ENCODE assay signal across 8 cellular contexts in the genomic region with DNA sequence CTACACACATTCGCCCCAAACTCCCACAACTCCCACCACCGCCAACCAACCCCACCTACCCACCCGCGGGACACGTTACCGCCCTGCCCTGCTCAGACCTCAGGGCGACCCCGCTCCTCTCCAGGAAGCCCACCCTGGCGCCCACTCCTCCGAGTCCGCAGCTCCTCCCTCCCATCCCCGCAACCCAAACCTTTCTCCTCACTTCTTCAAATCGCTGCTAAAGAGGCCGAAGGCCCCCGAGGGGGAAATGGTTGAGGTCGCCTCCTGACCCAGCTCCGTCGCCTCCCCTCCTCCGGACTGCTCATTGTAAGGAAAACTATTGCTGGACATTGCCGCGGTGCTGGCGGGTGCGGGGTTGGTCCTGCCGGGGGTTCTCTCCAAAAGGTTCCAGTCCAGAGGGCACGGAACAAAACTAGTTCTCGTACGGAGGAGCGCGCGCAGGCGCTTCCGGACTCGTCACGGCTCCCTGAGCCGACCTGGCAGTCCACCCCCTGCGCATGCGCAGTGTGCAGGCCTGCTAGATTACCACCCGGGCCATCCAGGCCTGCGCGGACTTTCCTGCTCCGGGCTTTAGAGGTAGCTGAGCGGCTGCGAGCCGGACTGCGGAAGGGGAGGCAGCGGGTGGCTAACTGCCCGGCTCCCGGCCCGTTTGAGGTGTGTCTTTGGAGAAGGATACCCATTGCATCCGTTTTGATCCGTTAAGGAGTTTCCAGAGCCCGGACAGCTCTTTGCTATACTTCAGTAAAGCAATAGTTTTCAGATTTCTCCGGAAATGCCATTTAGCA. TPM values are rescaled to one million over a fixed set of nuclear protein-coding genes. Genes with fewer than 3 reads are reported as not detected.
DNase-seq lines count a peak whose midpoint lies in the region; ATAC-seq, FAIRE-seq and TF ChIP-seq lines count a peak whose summit lies in the region.

A gene with protein sequence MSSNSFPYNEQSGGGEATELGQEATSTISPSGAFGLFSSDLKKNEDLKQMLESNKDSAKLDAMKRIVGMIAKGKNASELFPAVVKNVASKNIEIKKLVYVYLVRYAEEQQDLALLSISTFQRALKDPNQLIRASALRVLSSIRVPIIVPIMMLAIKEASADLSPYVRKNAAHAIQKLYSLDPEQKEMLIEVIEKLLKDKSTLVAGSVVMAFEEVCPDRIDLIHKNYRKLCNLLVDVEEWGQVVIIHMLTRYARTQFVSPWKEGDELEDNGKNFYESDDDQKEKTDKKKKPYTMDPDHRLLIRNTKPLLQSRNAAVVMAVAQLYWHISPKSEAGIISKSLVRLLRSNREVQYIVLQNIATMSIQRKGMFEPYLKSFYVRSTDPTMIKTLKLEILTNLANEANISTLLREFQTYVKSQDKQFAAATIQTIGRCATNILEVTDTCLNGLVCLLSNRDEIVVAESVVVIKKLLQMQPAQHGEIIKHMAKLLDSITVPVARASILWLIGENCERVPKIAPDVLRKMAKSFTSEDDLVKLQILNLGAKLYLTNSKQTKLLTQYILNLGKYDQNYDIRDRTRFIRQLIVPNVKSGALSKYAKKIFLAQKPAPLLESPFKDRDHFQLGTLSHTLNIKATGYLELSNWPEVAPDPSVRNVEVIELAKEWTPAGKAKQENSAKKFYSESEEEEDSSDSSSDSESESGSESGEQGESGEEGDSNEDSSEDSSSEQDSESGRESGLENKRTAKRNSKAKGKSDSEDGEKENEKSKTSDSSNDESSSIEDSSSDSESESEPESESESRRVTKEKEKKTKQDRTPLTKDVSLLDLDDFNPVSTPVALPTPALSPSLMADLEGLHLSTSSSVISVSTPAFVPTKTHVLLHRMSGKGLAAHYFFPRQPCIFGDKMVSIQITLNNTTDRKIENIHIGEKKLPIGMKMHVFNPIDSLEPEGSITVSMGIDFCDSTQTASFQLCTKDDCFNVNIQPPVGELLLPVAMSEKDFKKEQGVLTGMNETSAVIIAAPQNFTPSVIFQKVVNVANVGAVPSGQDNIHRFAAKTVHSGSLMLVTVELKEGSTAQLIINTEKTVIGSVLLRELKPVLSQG (minus strand): TSS at position 449 of the 785 bp plus-strand sequence. CDS start 119 bp downstream, at position 330.

- TF ChIP-seq EP300 in H1 (IDR thresholded peaks at IDR 0.05; ENCODE audit: borderline replicate concordance in 1 of 2, low read depth in 2 of 2, low read length in 2 of 2): no peak; a peak in 1 of 3 replicates

- peak within 1 kb of the TSS; percentile 95 for H4K5ac ChIP-seq in H1 (ENCODE audit: insufficient read length, low read depth, low read length)

- H2BK120ac ChIP-seq in H1 (replicated peaks; ENCODE audit: low read depth, low read length): peak within 1 kb of the TSS; percentile 5

- ATAC-seq in GM21381 (IDR thresholded peaks at IDR 0.05; ENCODE audit: unreplicated experiment) (peak; percentile 87), memory B cell (ENCODE audit: low read depth) (peak; percentile 91)
- ATAC-seq in activated CD8-positive, alpha-beta memory T cell treated with anti-CD3 and anti-CD28 coated beads, Interleukin-2, amount 10 ng/mL, durations not matched to agents 7 days and 5 days: peak; percentile 95

- H3K36me3 ChIP-seq in NT2/D1 (ENCODE audit: insufficient read depth, insufficient read length, low read length) (no peaks in the 10 kb centered on the region), H1 (ENCODE audit: control insufficient read depth in 2 of 4, insufficient read depth in 4 of 4, low read length in 3 of 4) (no peaks in the 10 kb centered on the region; a peak in 1 of 8 replicates)

- no peak for TF ChIP-seq CTCF in H1 (IDR thresholded peaks at IDR 0.05; ENCODE audit: control extremely low read depth in 1 of 3, insufficient read depth in 1 of 3, low read depth in 1 of 3, low read length in 3 of 3)

- peak within 1 kb of the TSS; percentile 90 for H3K4me3 Mint-ChIP-seq in activated CD8-positive, alpha-beta memory T cell treated with anti-CD3 and anti-CD28 coated beads, Interleukin-2, amount 10 ng/mL, durations not matched to agents 7 days and 5 days
- H3K4me3 Mint-ChIP-seq in memory B cell: peak within 1 kb of the TSS; percentile 95

- H3K56ac ChIP-seq in H1 (replicated peaks; ENCODE audit: insufficient read length, low read depth, low read length): peak within 1 kb of the TSS; percentile 94

- H3K27ac Mint-ChIP-seq in activated CD8-positive, alpha-beta memory T cell treated with anti-CD3 and anti-CD28 coated beads, Interleukin-2, amount 10 ng/mL, durations not matched to agents 7 days and 5 days: peak within 1 kb of the TSS; percentile 98
- peak within 1 kb of the TSS; percentile 99 for H3K27ac Mint-ChIP-seq in memory B cell

- peak; percentile 90 for FAIRE-seq in H1 (lab: Jason Lieb, UNC)

- peak within 1 kb of the TSS; percentile 73 for H3K27ac ChIP-seq in H1 (ENCODE audit: low read depth, low read length)

- no peak within 1 kb of the TSS; the same call in 1 of the 2 replicates for H2BK15ac ChIP-seq in H1 (ENCODE audit: low read length)

- peak; percentile 79 to 80 for TF ChIP-seq POLR2A in H1 (IDR thresholded peaks at IDR 0.05; ENCODE audit: control extremely low read depth in 1 of 2, low read depth in 2 of 2, low read length in 2 of 2)

- H3K79me1 ChIP-seq in H1 (ENCODE audit: low read depth, low read length): no peaks in the 10 kb centered on the region

- H3K9me3 ChIP-seq in NT2/D1 (ENCODE audit: insufficient read depth, low read length) (no peaks in the 10 kb centered on the region), H1 (ENCODE audit: insufficient read depth in 2 of 2, low read depth in 1 of 2, low read length in 1 of 2) (no peaks in the 10 kb centered on the region)

- no peak within 1 kb of the TSS for H2AK5ac ChIP-seq in H1 (ENCODE audit: low read depth, low read length)

- peak within 1 kb of the TSS; percentile 73; the same call in 1 of the 2 replicates for H2BK5ac ChIP-seq in H1 (ENCODE audit: low read depth, low read length)

- peak within 1 kb of the TSS; percentile 19 for H3K4ac ChIP-seq in H1 (replicated peaks; ENCODE audit: insufficient read length, low read depth, low read length)

- no peak within 1 kb of the TSS for H2BK20ac ChIP-seq in H1 (ENCODE audit: low read length)

- DNase-seq in COR-L47 (lab: John Stamatoyannopoulos, UW): peak; percentile 99
- DNase-seq in HUDEP-2 (lab: John Stamatoyannopoulos, UW; ENCODE audit: unreplicated experiment in 76 of 76): peak; percentile 34 to 98 (median 95)
- DNase-seq in NT2/D1 (ENCODE audit: low read depth, low spot score): peak; percentile 96
- DNase-seq in activated CD8-positive, alpha-beta memory T cell treated with anti-CD3 and anti-CD28 coated beads, Interleukin-2, amount 10 ng/mL, durations not matched to agents 7 days and 5 days: peak; percentile 99
- peak; percentile 99 for DNase-seq in H1 (ENCODE audit: low read depth in 1 of 2, low spot score in 2 of 2)
- DNase-seq in memory B cell (ENCODE audit: low spot score in 2 of 2): peak; percentile 94 to 95
- peak; percentile 98 for DNase-seq in stimulated activated CD8-positive, alpha-beta memory T cell treated with anti-CD3 and anti-CD28 coated beads, Interleukin-12 subunit alpha, Interleukin-12 subunit beta, amount 100 ng/mL, for 24 hours (ENCODE audit: extremely low read depth)

- peak within 1 kb of the TSS; percentile 98 for H3K18ac ChIP-seq in H1 (ENCODE audit: extremely low read depth, low read length)

- peak within 1 kb of the TSS; percentile 72 for H2AFZ ChIP-seq in H1 (ENCODE audit: low read length)

- CTCF ChIA-PET in activated CD8-positive, alpha-beta memory T cell treated with anti-CD3 and anti-CD28 coated beads, Interleukin-2, amount 10 ng/mL, durations not matched to agents 7 days and 5 days (lab: Charles Lee): interaction anchor here (0.7 to 3.2 kb wide), 11 partner anchors 8 to 113 kb away, joined by 3 to 23 read pairs (median 3); a partner anchor contains a TSS
- CTCF ChIA-PET in H1 (lab: Charles Lee; ENCODE audit: partially characterized antibody): interaction anchor here (0.5 to 1.6 kb wide), 7 partner anchors 10 to 202 kb away, joined by 3 to 5 read pairs (median 4); no protein-coding TSS in a partner anchor

- POLR2A ChIA-PET in H1 (lab: Charles Lee; ENCODE audit: partially characterized antibody): interaction anchor here (0.6 to 2.2 kb wide), 9 partner anchors 10 to 519 kb away, joined by 3 to 21 read pairs (median 4); a partner anchor contains a TSS

- peaks cover 8% of the 10 kb centered on the region for H3K23me2 ChIP-seq in H1 (ENCODE audit: low read depth, low read length)

- no peaks in the 10 kb centered on the region for H4K20me1 ChIP-seq in H1 (replicated peaks in 1 of 2; ENCODE audit: control insufficient read depth in 1 of 2, insufficient read depth in 2 of 2, low read length in 2 of 2)

- peaks cover 19% of the 10 kb centered on the region for H3K36me3 Mint-ChIP-seq in activated CD8-positive, alpha-beta memory T cell treated with anti-CD3 and anti-CD28 coated beads, Interleukin-2, amount 10 ng/mL, durations not matched to agents 7 days and 5 days
- H3K36me3 Mint-ChIP-seq in memory B cell: peaks cover 2% of the 10 kb centered on the region

- H3K4me1 Mint-ChIP-seq in activated CD8-positive, alpha-beta memory T cell treated with anti-CD3 and anti-CD28 coated beads, Interleukin-2, amount 10 ng/mL, durations not matched to agents 7 days and 5 days: peaks cover 32% of the 10 kb centered on the region
- H3K4me1 Mint-ChIP-seq in memory B cell: peaks cover 25% of the 10 kb centered on the region

- no peak for TF ChIP-seq RAD21 in H1 (IDR thresholded peaks at IDR 0.05 in 1 of 2, conservative IDR thresholded peaks at IDR 0.05 in 1 of 2; ENCODE audit: low read depth in 2 of 2, low read length in 2 of 2)

- H3K79me2 ChIP-seq in H1 (ENCODE audit: control insufficient read depth in 1 of 2, insufficient read depth in 2 of 2, low read length in 2 of 2): peaks cover 0 to 42% of the 10 kb centered on the region in 2 experiments; a peak in 3 of 4 replicates

- peak within 1 kb of the TSS; percentile 86 to 93 for H3K4me2 ChIP-seq in H1 (ENCODE audit: insufficient read depth in 1 of 2, low read depth in 2 of 2, low read length in 2 of 2)

- H2BK12ac ChIP-seq in H1 (ENCODE audit: low read depth, low read length): peak within 1 kb of the TSS; percentile 42; the same call in 1 of the 2 replicates

- H4K91ac ChIP-seq in H1 (replicated peaks; ENCODE audit: insufficient read length, low read length): peak within 1 kb of the TSS; percentile 15

- H3K23ac ChIP-seq in H1 (ENCODE audit: insufficient read length): no peak within 1 kb of the TSS

- H3K4me1 ChIP-seq in NT2/D1 (ENCODE audit: insufficient read depth, insufficient read length) (no peaks in the 10 kb centered on the region), H1 (replicated peaks in 1 of 4; ENCODE audit: control insufficient read depth in 3 of 4, insufficient read depth in 4 of 4, low read length in 3 of 4) (no peaks in the 10 kb centered on the region; a peak in 1 of 7 replicates)

- H3K27me3 Mint-ChIP-seq in activated CD8-positive, alpha-beta memory T cell treated with anti-CD3 and anti-CD28 coated beads, Interleukin-2, amount 10 ng/mL, durations not matched to agents 7 days and 5 days: peaks cover 2% of the 10 kb centered on the region
- no peaks in the 10 kb centered on the region for H3K27me3 Mint-ChIP-seq in memory B cell

- H3K9ac ChIP-seq in NT2/D1 (ENCODE audit: insufficient read length, low read depth): peak within 1 kb of the TSS; percentile 89
- H3K9ac ChIP-seq in H1 (replicated peaks in 1 of 4; ENCODE audit: extremely low read depth in 1 of 4, low read depth in 3 of 4, low read length in 3 of 4): peak within 1 kb of the TSS; percentile 65 to 78 (median 70)

- peak within 1 kb of the TSS; percentile 97 for H4K8ac ChIP-seq in H1 (ENCODE audit: extremely low read depth, insufficient read depth, low read length)

- H3K4me3 ChIP-seq in NT2/D1 (ENCODE audit: insufficient read length, low read depth) (peak within 1 kb of the TSS; percentile 81), H1 (ENCODE audit: extremely low read depth in 1 of 4, insufficient read depth in 2 of 4, low read depth in 3 of 4, low read length in 4 of 4) (peak within 1 kb of the TSS; percentile 80 to 95 (median 82))

- no peaks in the 10 kb centered on the region for H3K9me3 Mint-ChIP-seq in activated CD8-positive, alpha-beta memory T cell treated with anti-CD3 and anti-CD28 coated beads, Interleukin-2, amount 10 ng/mL, durations not matched to agents 7 days and 5 days (ENCODE audit: low read depth)
- H3K9me3 Mint-ChIP-seq in memory B cell: no peaks in the 10 kb centered on the region

- H3K14ac ChIP-seq in H1 (ENCODE audit: insufficient read length): no peak within 1 kb of the TSS

- H3K27me3 ChIP-seq in NT2/D1 (ENCODE audit: insufficient read depth, insufficient read length) (peaks cover 8% of the 10 kb centered on the region), H1 (replicated peaks in 1 of 4; ENCODE audit: control insufficient read depth in 3 of 4, extremely low read depth in 1 of 4, insufficient read depth in 3 of 4, low read length in 3 of 4) (no peaks in the 10 kb centered on the region)

- WGBS in H1 (ENCODE audit: extremely low coverage in 1 of 2, insufficient coverage in 1 of 2, insufficient read length in 1 of 2, insufficient replicate concordance in 2 of 2, low coverage in 1 of 2, low lambda C conversion rate in 2 of 2, missing lambda C conversion rate in 1 of 2), 2 experiments: 0% methylated on average over 53 of the region's 53 CpGs; no CpG with 5 or more reads in 1 of the 2 experiments

RNA-seq across cellular contexts. Expression of the gene that starts here (rescaled TPM):
- total RNA-seq in activated CD8-positive, alpha-beta memory T cell treated with anti-CD3 and anti-CD28 coated beads, Interleukin-2, amount 10 ng/mL, durations not matched to agents 7 days and 5 days: 10 to 100 TPM; 47.0 to 48.8 TPM
- 48.3 and 50.0 TPM in 2 replicates for total RNA-seq in H1 (2021; fragmentation: NEBNext Ultra II Directional; extraction: Animal tissue kit (Norgen Biotek cat#: 25700))
- 23.3 and 45.8 TPM in 2 replicates for polyA plus RNA-seq in H1 (2011; rRNA removed)
- polyA plus RNA-seq in H1 (2011; cell fraction: cytosol; rRNA removed): 29.7 TPM
- 21.7 TPM for polyA plus RNA-seq in H1 (2011; cell fraction: nucleus; rRNA removed)
- 28.3 to 40.9 TPM (median 32.4 TPM) in 4 replicates for polyA plus RNA-seq in H1 (2012, experiment 1 of 2)
- 3.2 TPM for polyA plus RNA-seq in H1 (2012, experiment 2 of 2)
- 41.3 TPM for polyA plus RNA-seq in H1 (2013, experiment 1 of 2)
- 37.0 TPM for polyA plus RNA-seq in H1 (2013, experiment 2 of 2)
- polyA minus RNA-seq in H1 (2011; rRNA and poly(A)+ RNA removed): 45.1 and 74.4 TPM in 2 replicates
- 24.5 TPM for polyA minus RNA-seq in H1 (2011; cell fraction: cytosol; rRNA and poly(A)+ RNA removed)
- polyA minus RNA-seq in H1 (2011; cell fraction: nucleus; rRNA and poly(A)+ RNA removed): 68.7 TPM

Comparison
In these comparisons a context has a peak if more than half of its experiments do, and no peak if none do; other contexts are left out.
1. Peak in every context shown above with its lines: DNase-seq, ATAC-seq, H3K4me3 ChIP-seq and H3K27ac ChIP-seq.